In the genomic region with DNA sequence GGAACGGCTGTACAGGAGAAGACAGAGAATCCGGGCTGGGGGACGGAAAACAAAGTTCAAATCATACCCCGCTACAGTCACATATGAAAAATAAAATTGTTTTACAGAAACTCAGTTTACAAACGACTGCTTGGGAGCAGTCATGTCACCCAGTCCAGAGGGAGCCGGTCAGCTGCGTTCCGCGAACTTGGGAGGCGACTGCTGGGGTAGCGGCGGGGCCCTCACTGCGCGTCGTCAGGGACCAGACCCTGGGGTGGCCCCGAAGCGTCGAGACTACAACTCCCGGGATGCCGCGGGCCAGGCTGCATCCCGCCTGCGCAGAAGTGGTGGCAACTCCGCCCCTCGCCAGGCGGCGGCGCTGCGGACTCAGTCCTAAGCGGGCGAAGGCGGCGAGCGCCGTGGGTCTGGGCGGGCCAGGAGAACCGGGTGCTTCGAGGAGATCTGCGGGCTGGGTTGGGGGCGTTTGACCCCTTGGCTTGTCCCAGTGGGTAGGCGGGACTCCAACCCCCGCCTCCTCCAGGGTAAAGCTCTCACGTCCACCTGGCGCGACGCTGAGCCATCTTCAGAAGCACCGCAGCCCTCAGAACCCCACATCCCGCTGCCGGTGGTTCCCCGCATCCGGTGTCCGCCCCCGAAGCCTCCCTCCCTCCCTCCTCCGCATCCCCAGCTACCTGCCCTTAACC, we compare ENCODE assay signal across 8 cellular contexts. TPM values are rescaled to one million over a fixed set of nuclear protein-coding genes. Genes with fewer than 3 reads are reported as not detected.
DNase-seq lines count a peak whose midpoint lies in the region; ATAC-seq, FAIRE-seq and TF ChIP-seq lines count a peak whose summit lies in the region.

No MANE protein-coding gene starts in this region.

- peak overlapping the region; percentile 85 for H3K4me3 ChIP-seq in psoas muscle

- peak overlapping the region; percentile 85 to 97 (median 95) for H3K4me3 Mint-ChIP-seq in T-cell

- FAIRE-seq in urothelium cell line (lab: Jason Lieb, UNC), result peak; percentile 76

- no peaks in the 10 kb centered on the region for H3K9me3 Mint-ChIP-seq in T-cell

- no peaks in the 10 kb centered on the region for H3K27me3 ChIP-seq in psoas muscle (ENCODE audit: insufficient read depth in 3 of 3, low read length in 2 of 3)

- H3K9me3 ChIP-seq in psoas muscle, result no peaks in the 10 kb centered on the region

- peak overlapping the region; percentile 92 for H3K27ac ChIP-seq in psoas muscle

- POLR2A ChIA-PET in T-cell (lab: Charles Lee), result interaction anchor here (0.6 to 0.9 kb wide), 7 partner anchors 8 to 747 kb away, joined by 4 to 11 read pairs (median 5); a partner anchor contains a TSS

- no peaks in the 10 kb centered on the region for H3K4me1 ChIP-seq in psoas muscle

- no peaks in the 10 kb centered on the region for H3K36me3 Mint-ChIP-seq in T-cell

- DNase-seq in NCI-H1436 (lab: John Stamatoyannopoulos, UW) (peak; percentile 86), T-cell (peak; percentile 74 to 92 (median 87)), amniotic stem cell (lab: John Stamatoyannopoulos, UW) (peak; percentile 79), left ventricle myocardium superior (peak; percentile 96), psoas muscle (peak; percentile 93 to 96), urothelium cell line (ENCODE audit: low spot score) (peak; percentile 97)

- CTCF ChIA-PET in T-cell (lab: Charles Lee), result interaction anchor here (0.6 to 6.3 kb wide), 20 partner anchors 8 to 214 kb away, joined by 3 to 122 read pairs (median 4); a partner anchor contains a TSS

- no peaks in the 10 kb centered on the region for H3K36me3 ChIP-seq in psoas muscle (ENCODE audit: insufficient read depth in 1 of 2, low read depth in 1 of 2)

- TF ChIP-seq CTCF in psoas muscle (IDR thresholded peaks at IDR 0.05), result peak; percentile 95

- H3K27ac Mint-ChIP-seq in T-cell, result peak overlapping the region; percentile 99

- peaks cover 54 to 74% (median 59%) of the 10 kb centered on the region in 3 donors for H3K4me1 Mint-ChIP-seq in T-cell

- intact Hi-C loops in left ventricle myocardium superior (cut with micrococcal nuclease) (no loop called here), psoas muscle (cut with DNase I) (loop anchor here in 1 of 2 donors (5.0 to 10.0 kb wide), 3 partner anchors 39 to 236 kb away; a partner anchor contains a TSS)

- H3K27me3 Mint-ChIP-seq in T-cell, result no peaks in the 10 kb centered on the region

- WGBS in psoas muscle, 3 donors, result 0% methylated on average over 46 to 54 of the region's 54 CpGs

- ATAC-seq in GM18498 (IDR thresholded peaks at IDR 0.05; ENCODE audit: unreplicated experiment) (peak; percentile 91), HG02870 (IDR thresholded peaks at IDR 0.05; ENCODE audit: unreplicated experiment) (peak; percentile 76), T-cell (replicated peaks in 1 of 4) (peak; percentile 83 to 87 (median 85)), left ventricle myocardium superior (peak; percentile 97), psoas muscle (peak; percentile 96 to 100 (median 97))

RNA-seq across cellular contexts. Expression of a gene that starts 4.0 kb away (rescaled TPM):
- 10 to 100 TPM; 34.9 to 57.1 (median 51.9) TPM for total RNA-seq in T-cell
- 0.32 TPM for total RNA-seq in left ventricle myocardium superior
- under 1 TPM; 0.23 to 0.34 (median 0.28) TPM for total RNA-seq in psoas muscle
- polyA plus RNA-seq in psoas muscle, result under 1 TPM in 2 of 3 donors, not detected in 1; 0.08 to 0.10 TPM

RNA-seq across cellular contexts. Expression of a gene that starts 11.1 kb away (rescaled TPM):
- total RNA-seq in T-cell (over 10,000 TPM; 10,537 to 37,987 (median 30,491) TPM), left ventricle myocardium superior (16,495 TPM), psoas muscle (over 10,000 TPM in 1 of 4 donors, 1,000 to 10,000 TPM in 3; 3,787 to 10,280 (median 6,744) TPM)
- polyA plus RNA-seq in psoas muscle, result 10 to 100 TPM in 1 of 3 donors, not detected in 2; 26.8 TPM

RNA-seq across cellular contexts. Expression of a gene that starts 11.4 kb away (rescaled TPM):
- total RNA-seq in T-cell (10 to 100 TPM; 17.7 to 29.8 (median 27.5) TPM), left ventricle myocardium superior (45.6 TPM), psoas muscle (10 to 100 TPM; 15.4 to 39.4 (median 27.5) TPM)
- polyA plus RNA-seq in psoas muscle, result 10 to 100 TPM; 21.5 to 49.4 (median 36.3) TPM

RNA-seq across cellular contexts. Expression of a gene that starts 18.3 kb away (rescaled TPM):
- total RNA-seq in T-cell (1 to 10 TPM in 2 of 5 donors, under 1 TPM in 3; 0.12 to 1.3 (median 0.57) TPM), left ventricle myocardium superior (0.45 TPM), psoas muscle (under 1 TPM in 3 of 4 donors, not detected in 1; 0.07 to 0.21 (median 0.10) TPM)
- under 1 TPM; 0.20 to 0.79 (median 0.29) TPM for polyA plus RNA-seq in psoas muscle

RNA-seq across cellular contexts. Expression of a gene that starts 27.0 kb away (rescaled TPM):
- total RNA-seq in T-cell (under 1 TPM in 2 of 5 donors, not detected in 3; 0.19 to 0.46 TPM), left ventricle myocardium superior (0.64 TPM), psoas muscle (not detected)
- polyA plus RNA-seq in psoas muscle, result under 1 TPM; 0.03 to 0.49 (median 0.05) TPM

Comparison
In these comparisons a context has a peak if more than half of its experiments do, and no peak if none do; other contexts are left out.
1. Peak in every context shown above with its lines: DNase-seq, ATAC-seq, H3K4me3 ChIP-seq and H3K27ac ChIP-seq.
2. RNA of a gene that starts 4.0 kb away (total RNA-seq): 34.9 to 57.1 TPM in T-cell; 0.32 TPM in left ventricle myocardium superior (single experiment) and 0.23 to 0.34 TPM in psoas muscle; every median in the first group is over 10 times any median in the second.